ENCODE assay signal across 1 cellular context in genomic region chr17:19486351-19487008, GRCh38.
TF ChIP-seq lines count a peak whose summit lies in the region.

No MANE protein-coding gene starts in this region.

TF ChIP-seq in HepG2, 621 proteins besides CTCF, POLR2A, EP300 and RAD21:
- TF ChIP-seq LCORL (IDR thresholded peaks at IDR 0.05) (no peak), LCORL (CRISPR knock-in tag; IDR thresholded peaks at IDR 0.05) (no peak), ZNF224 (CRISPR knock-in tag; IDR thresholded peaks at IDR 0.05) (no peak), ZFYVE20 (CRISPR knock-in tag; IDR thresholded peaks at IDR 0.05; ENCODE audit: borderline replicate concordance, low read depth) (no peak), ATF2 (CRISPR knock-in tag; IDR thresholded peaks at IDR 0.05) (no peak), SKI (IDR thresholded peaks at IDR 0.05; ENCODE audit: partially characterized antibody) (no peak), ZNF451 (CRISPR knock-in tag; IDR thresholded peaks at IDR 0.05) (no peak), MAFK (conservative IDR thresholded peaks at IDR 0.05 in 1 of 2, IDR thresholded peaks at IDR 0.05 in 1 of 2; ENCODE audit: low read length in 2 of 2) (no peak), THAP8 (CRISPR knock-in tag; IDR thresholded peaks at IDR 0.05; ENCODE audit: borderline replicate concordance) (no peak), TARDBP (CRISPR knock-in tag; IDR thresholded peaks at IDR 0.05) (no peak), ZNF17 (CRISPR knock-in tag; IDR thresholded peaks at IDR 0.05) (no peak), ZNF253 (CRISPR knock-in tag; IDR thresholded peaks at IDR 0.05; ENCODE audit: borderline replicate concordance) (no peak), TRIM22 (IDR thresholded peaks at IDR 0.05) (no peak), KMT2A (CRISPR knock-in tag; IDR thresholded peaks at IDR 0.05) (no peak), ZFP37 (CRISPR knock-in tag; IDR thresholded peaks at IDR 0.05; ENCODE audit: borderline replicate concordance) (no peak), NCOR1 (IDR thresholded peaks at IDR 0.05; ENCODE audit: borderline replicate concordance, low read length) (no peak), CHCHD3 (CRISPR knock-in tag; IDR thresholded peaks at IDR 0.05) (no peak), HNF1B (CRISPR knock-in tag; IDR thresholded peaks at IDR 0.05) (no peak), SNAI1 (CRISPR knock-in tag; IDR thresholded peaks at IDR 0.05; ENCODE audit: borderline replicate concordance) (no peak), ZNF280D (CRISPR knock-in tag; IDR thresholded peaks at IDR 0.05) (no peak), SMYD3 (CRISPR knock-in tag; IDR thresholded peaks at IDR 0.05) (no peak)
TF ChIP-seq in HepG2: peak in this region for 0.
